In the genomic region with DNA sequence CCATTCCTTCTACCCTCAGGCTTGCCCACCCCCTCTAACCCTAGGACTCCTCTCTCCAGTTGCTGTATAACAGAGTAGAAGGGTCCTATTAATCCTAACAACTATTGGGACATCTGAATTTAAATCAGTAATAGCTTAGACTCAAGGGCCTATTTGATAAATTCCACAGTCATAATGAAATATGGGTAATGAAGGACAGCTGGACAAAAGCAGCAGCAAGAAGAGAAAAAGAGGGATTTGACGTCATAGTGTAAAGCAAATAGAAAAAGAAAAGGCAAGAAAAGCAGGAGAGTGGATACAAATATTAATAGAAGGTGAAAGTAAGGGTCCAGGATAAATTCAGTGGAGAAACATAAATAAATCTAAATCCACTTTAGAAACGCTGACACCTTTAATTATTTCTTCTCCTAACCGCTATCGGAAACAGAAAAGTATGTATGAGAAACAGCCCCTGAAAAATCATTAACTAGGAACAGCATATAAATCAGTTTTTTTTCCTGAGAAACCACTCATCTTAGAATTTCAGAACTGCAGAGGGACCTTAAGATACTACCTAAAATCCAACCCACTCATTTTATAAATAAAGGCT, we compare ENCODE assay signal across 21 cellular contexts. TPM values are rescaled to one million over a fixed set of nuclear protein-coding genes. Genes with fewer than 3 reads are reported as not detected.
A peak's percentile ranks its signal among the peaks of the same experiment; 100 is the strongest.
DNase-seq lines count a peak whose midpoint lies in the region; ATAC-seq, FAIRE-seq and TF ChIP-seq lines count a peak whose summit lies in the region.
"Had no signal": no experiment of that assay in that cellular context is flagged by ENCODE, and none has a peak within 500 bp of the region (broad histone marks: within the 10 kb centered on the region; RNA-seq: fewer than 3 reads in every experiment).

No MANE protein-coding gene starts in this region.

- no peak overlapping the region for H3K4me3 Mint-ChIP-seq in stimulated activated naive CD8-positive, alpha-beta T cell treated with anti-CD3 and anti-CD28 coated beads, Interleukin-15, Interleukin-2, amounts not matched to agents 100 ng/mL and 50 ng/mL, for 24 hours

- no peak overlapping the region for H4K8ac ChIP-seq in mesenchymal stem cell (ENCODE audit: low read length)

- H4K91ac ChIP-seq in mesenchymal stem cell (ENCODE audit: low read length) = no peak overlapping the region

- H3K4me3 ChIP-seq in adipocyte (ENCODE audit: low read length) (peak overlapping the region; percentile 9), mesenchymal stem cell (ENCODE audit: insufficient read depth in 1 of 2, low read depth in 1 of 2, low read length in 2 of 2) (no peak overlapping the region)

- peak overlapping the region; percentile 26 for H3K9ac ChIP-seq in adipocyte (ENCODE audit: low read length)
- peak overlapping the region; percentile 25 for H3K9ac ChIP-seq in mesenchymal stem cell (ENCODE audit: low read length)

- peaks cover 82% of the 10 kb centered on the region for H3K4me1 Mint-ChIP-seq in stimulated activated naive CD8-positive, alpha-beta T cell treated with anti-CD3 and anti-CD28 coated beads, Interleukin-15, Interleukin-2, amounts not matched to agents 100 ng/mL and 50 ng/mL, for 24 hours (ENCODE audit: low read depth)

- peaks cover 63% of the 10 kb centered on the region for H3K4me1 ChIP-seq in adipocyte (ENCODE audit: control insufficient read depth, insufficient read depth, low read length)
- peaks cover 4% of the 10 kb centered on the region for H3K4me1 ChIP-seq in mesenchymal stem cell (ENCODE audit: control insufficient read depth, insufficient read depth, low read depth, low read length)

- H2AFZ ChIP-seq in mesenchymal stem cell (ENCODE audit: low read depth, low read length) = no peak overlapping the region

- no peak overlapping the region for H3K4ac ChIP-seq in mesenchymal stem cell (ENCODE audit: low read depth in 1 of 2, low read length in 2 of 2)

- H3K27ac ChIP-seq in mesenchymal stem cell (ENCODE audit: low read length, poor library complexity, severe bottlenecking) = peak overlapping the region; percentile 17
- no peak overlapping the region for H3K27ac ChIP-seq in caudate nucleus (ENCODE audit: low read depth, low read length)
- H3K27ac ChIP-seq: brain microvascular endothelial cell had no signal

- peaks cover 2% of the 10 kb centered on the region for H3K79me1 ChIP-seq in mesenchymal stem cell (replicated peaks; ENCODE audit: low read length, poor library complexity, severe bottlenecking)

- no peak for FAIRE-seq in GM12892 (lab: Jason Lieb, UNC)
- FAIRE-seq: GM18507, TTC549 had no signal

- H2BK15ac ChIP-seq in mesenchymal stem cell (ENCODE audit: low read depth, poor library complexity, severe bottlenecking) = no peak overlapping the region

- no peak for DNase-seq in stimulated activated naive CD8-positive, alpha-beta T cell treated with anti-CD3 and anti-CD28 coated beads, Interleukin-15, Interleukin-2, amounts not matched to agents 100 U/mL and 50 U/mL, for 24 hours
- no peak for DNase-seq in adipocyte (ENCODE audit: low read depth)
- no peak for DNase-seq in mesenchymal stem cell
- no peak for DNase-seq in GM12892 (ENCODE audit: insufficient read length)
- DNase-seq in caudate nucleus (lab: John Stamatoyannopoulos, UW) = no peak
- no peak for DNase-seq in GF-D8 (lab: John Stamatoyannopoulos, UW)
- DNase-seq: activated CD4-positive, alpha-beta T cell treated with anti-CD3 and anti-CD28 coated beads for 48 hours; brain microvascular endothelial cell; DND-41; Kasumi-1; midbrain; NCI-H1092 treated with DMSO at 0.1 percent for 48 hours; NCI-H2081; NCI-H446 treated with DMSO at 0.1 percent for 48 hours; NK-92 treated with Interleukin-12 subunit alpha and Interleukin-12 subunit beta, amount 100 ng/mL, for 24 hours; spleen; stimulated activated CD4-positive, alpha-beta T cell treated with anti-CD3 and anti-CD28 coated beads, Interleukin-4, amount 100 ng/mL, for 4 hours had no signal

- no peak overlapping the region for H2AK5ac ChIP-seq in mesenchymal stem cell (ENCODE audit: low read length, severe bottlenecking)

- H3K36me3 Mint-ChIP-seq in stimulated activated naive CD8-positive, alpha-beta T cell treated with anti-CD3 and anti-CD28 coated beads, Interleukin-15, Interleukin-2, amounts not matched to agents 100 ng/mL and 50 ng/mL, for 24 hours (ENCODE audit: low read depth) = peaks cover 25% of the 10 kb centered on the region

- no peak overlapping the region for H3K23ac ChIP-seq in mesenchymal stem cell (ENCODE audit: low read length in 2 of 2)

- no peak overlapping the region for H2BK12ac ChIP-seq in mesenchymal stem cell (ENCODE audit: low read length in 2 of 2)

- no peak overlapping the region for H2BK5ac ChIP-seq in mesenchymal stem cell (ENCODE audit: low read depth, low read length, poor library complexity, severe bottlenecking)

- H3K9me3 Mint-ChIP-seq in stimulated activated naive CD8-positive, alpha-beta T cell treated with anti-CD3 and anti-CD28 coated beads, Interleukin-15, Interleukin-2, amounts not matched to agents 100 ng/mL and 50 ng/mL, for 24 hours = no peaks in the 10 kb centered on the region

- H2BK120ac ChIP-seq in mesenchymal stem cell (ENCODE audit: low read depth, low read length) = no peak overlapping the region

- H3K27me3 Mint-ChIP-seq in stimulated activated naive CD8-positive, alpha-beta T cell treated with anti-CD3 and anti-CD28 coated beads, Interleukin-15, Interleukin-2, amounts not matched to agents 100 ng/mL and 50 ng/mL, for 24 hours = no peaks in the 10 kb centered on the region

- H3K14ac ChIP-seq in mesenchymal stem cell (ENCODE audit: low read length in 2 of 2) = no peak overlapping the region

- H3K27me3 ChIP-seq in adipocyte (replicated peaks; ENCODE audit: control insufficient read depth, insufficient read depth, low read length) = no peaks in the 10 kb centered on the region
- H3K27me3 ChIP-seq in mesenchymal stem cell (ENCODE audit: control insufficient read depth in 1 of 2, insufficient read depth in 1 of 2, low read length in 2 of 2) = no peaks in the 10 kb centered on the region
- H3K27me3 ChIP-seq: brain microvascular endothelial cell, spleen had no signal

- H3K18ac ChIP-seq in mesenchymal stem cell (ENCODE audit: low read depth in 1 of 2, low read length in 2 of 2) = no peak overlapping the region

- ATAC-seq in stimulated activated naive CD8-positive, alpha-beta T cell treated with anti-CD3 and anti-CD28 coated beads, Interleukin-15, Interleukin-2, amounts not matched to agents 100 U/mL and 50 U/mL, for 24 hours = no peak
- ATAC-seq: activated naive CD4-positive, alpha-beta T cell treated with anti-CD3 and anti-CD28 coated beads, Interleukin-2, amount 50 U/mL, for 72 hours had no signal

- H3K27ac Mint-ChIP-seq in stimulated activated naive CD8-positive, alpha-beta T cell treated with anti-CD3 and anti-CD28 coated beads, Interleukin-15, Interleukin-2, amounts not matched to agents 100 ng/mL and 50 ng/mL, for 24 hours = peak overlapping the region; percentile 56

- H3K36me3 ChIP-seq in adipocyte (ENCODE audit: control insufficient read depth, insufficient read depth, low read length, severe bottlenecking) (peaks cover 60% of the 10 kb centered on the region), mesenchymal stem cell (ENCODE audit: control insufficient read depth in 1 of 2, insufficient read depth in 2 of 2, low read depth in 1 of 2, low read length in 2 of 2) (no peaks in the 10 kb centered on the region)
- H3K36me3 ChIP-seq: brain microvascular endothelial cell had no signal

- H3K9me3 ChIP-seq in adipocyte (ENCODE audit: control insufficient read depth, low read length) (no peaks in the 10 kb centered on the region), mesenchymal stem cell (ENCODE audit: control insufficient read depth, low read length) (no peaks in the 10 kb centered on the region)
- H3K9me3 ChIP-seq: spleen had no signal

- H3K4me2 ChIP-seq in mesenchymal stem cell (ENCODE audit: low read length, poor library complexity, severe bottlenecking) = no peak overlapping the region

- no peak for TF ChIP-seq POLR2A in GM12892 (IDR thresholded peaks at IDR 0.05; ENCODE audit: low read depth, low read length)

- 93% methylated on average over 4 of the region's 4 CpGs for WGBS in mesenchymal stem cell

RNA-seq across cellular contexts. Expression of gene FKBP5, which starts 12.8 kb away (rescaled TPM):
- 112 TPM for polyA plus RNA-seq in mesenchymal stem cell (2013, experiment 1 of 2)
- polyA plus RNA-seq in mesenchymal stem cell (2013, experiment 2 of 2) = 113 TPM
- 34.9 TPM for polyA plus RNA-seq in GM12892 (2012; ENCODE audit: missing spikeins)
